In the genomic region with DNA sequence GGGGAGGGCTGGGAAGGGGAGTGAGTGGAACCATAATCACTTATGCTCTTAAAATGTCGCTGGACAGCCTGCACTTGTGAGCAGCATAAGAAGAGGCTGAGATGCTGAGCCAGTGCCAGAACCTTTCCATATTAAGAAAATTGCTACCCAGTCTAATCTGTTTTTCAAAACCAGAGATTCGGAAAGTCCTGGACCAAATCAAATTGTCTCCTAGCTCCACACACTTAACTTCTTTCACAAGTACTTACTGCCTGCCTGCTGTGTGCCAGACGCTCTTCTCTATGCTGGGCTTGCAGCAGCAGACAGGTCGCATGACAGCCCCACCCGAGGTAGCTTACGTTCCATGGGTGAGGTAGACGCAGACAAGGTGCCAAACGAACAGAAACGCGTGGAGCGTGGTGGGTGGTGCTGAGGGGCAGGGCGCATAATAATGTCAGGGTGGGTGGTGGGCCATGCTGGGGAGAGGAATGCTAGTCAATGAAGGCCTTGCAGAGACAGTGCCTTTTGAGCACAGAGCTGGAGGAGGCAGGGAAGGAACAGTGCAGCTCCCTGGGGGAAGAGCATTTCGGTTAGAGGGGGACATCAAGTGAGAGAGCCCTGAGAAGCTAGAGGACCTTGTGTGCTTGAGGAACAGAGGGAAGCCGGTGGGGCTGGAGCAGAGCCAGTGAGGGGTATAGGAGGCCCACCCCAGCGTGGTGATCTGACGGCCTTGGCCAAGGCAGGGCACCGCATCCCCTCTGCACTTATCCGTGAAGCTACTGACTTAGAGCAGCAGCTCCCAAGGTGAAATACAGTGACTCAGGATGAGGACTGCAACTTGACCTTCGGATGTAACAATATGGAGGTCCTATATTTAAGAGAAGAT, we compare ENCODE assay signal across 1 cellular context.
TF ChIP-seq lines count a peak whose summit lies in the region.

No MANE protein-coding gene starts in this region.

TF ChIP-seq in WTC11, 78 proteins besides CTCF, POLR2A, EP300 and RAD21 (continued from another document):
- TF ChIP-seq, protein P1, sequence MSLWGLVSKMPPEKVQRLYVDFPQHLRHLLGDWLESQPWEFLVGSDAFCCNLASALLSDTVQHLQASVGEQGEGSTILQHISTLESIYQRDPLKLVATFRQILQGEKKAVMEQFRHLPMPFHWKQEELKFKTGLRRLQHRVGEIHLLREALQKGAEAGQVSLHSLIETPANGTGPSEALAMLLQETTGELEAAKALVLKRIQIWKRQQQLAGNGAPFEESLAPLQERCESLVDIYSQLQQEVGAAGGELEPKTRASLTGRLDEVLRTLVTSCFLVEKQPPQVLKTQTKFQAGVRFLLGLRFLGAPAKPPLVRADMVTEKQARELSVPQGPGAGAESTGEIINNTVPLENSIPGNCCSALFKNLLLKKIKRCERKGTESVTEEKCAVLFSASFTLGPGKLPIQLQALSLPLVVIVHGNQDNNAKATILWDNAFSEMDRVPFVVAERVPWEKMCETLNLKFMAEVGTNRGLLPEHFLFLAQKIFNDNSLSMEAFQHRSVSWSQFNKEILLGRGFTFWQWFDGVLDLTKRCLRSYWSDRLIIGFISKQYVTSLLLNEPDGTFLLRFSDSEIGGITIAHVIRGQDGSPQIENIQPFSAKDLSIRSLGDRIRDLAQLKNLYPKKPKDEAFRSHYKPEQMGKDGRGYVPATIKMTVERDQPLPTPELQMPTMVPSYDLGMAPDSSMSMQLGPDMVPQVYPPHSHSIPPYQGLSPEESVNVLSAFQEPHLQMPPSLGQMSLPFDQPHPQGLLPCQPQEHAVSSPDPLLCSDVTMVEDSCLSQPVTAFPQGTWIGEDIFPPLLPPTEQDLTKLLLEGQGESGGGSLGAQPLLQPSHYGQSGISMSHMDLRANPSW (CRISPR knock-in tag; conservative IDR thresholded peaks at IDR 0.05; ENCODE audit: low read depth), result no peak
- TF ChIP-seq, protein P2, sequence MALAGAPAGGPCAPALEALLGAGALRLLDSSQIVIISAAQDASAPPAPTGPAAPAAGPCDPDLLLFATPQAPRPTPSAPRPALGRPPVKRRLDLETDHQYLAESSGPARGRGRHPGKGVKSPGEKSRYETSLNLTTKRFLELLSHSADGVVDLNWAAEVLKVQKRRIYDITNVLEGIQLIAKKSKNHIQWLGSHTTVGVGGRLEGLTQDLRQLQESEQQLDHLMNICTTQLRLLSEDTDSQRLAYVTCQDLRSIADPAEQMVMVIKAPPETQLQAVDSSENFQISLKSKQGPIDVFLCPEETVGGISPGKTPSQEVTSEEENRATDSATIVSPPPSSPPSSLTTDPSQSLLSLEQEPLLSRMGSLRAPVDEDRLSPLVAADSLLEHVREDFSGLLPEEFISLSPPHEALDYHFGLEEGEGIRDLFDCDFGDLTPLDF (CRISPR knock-in tag; IDR thresholded peaks at IDR 0.05), result no peak
- TF ChIP-seq, protein P3, sequence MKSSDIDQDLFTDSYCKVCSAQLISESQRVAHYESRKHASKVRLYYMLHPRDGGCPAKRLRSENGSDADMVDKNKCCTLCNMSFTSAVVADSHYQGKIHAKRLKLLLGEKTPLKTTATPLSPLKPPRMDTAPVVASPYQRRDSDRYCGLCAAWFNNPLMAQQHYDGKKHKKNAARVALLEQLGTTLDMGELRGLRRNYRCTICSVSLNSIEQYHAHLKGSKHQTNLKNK (CRISPR knock-in tag; IDR thresholded peaks at IDR 0.05), result no peak
- TF ChIP-seq SMAD3 (CRISPR knock-in tag; IDR thresholded peaks at IDR 0.05; ENCODE audit: borderline replicate concordance) (no peak), ZNF219 (CRISPR knock-in tag; IDR thresholded peaks at IDR 0.05; ENCODE audit: borderline replicate concordance) (no peak), MXD4 (CRISPR knock-in tag; IDR thresholded peaks at IDR 0.05; ENCODE audit: borderline replicate concordance) (no peak), PRRX2 (CRISPR knock-in tag; IDR thresholded peaks at IDR 0.05) (no peak), ZBTB21 (CRISPR knock-in tag; IDR thresholded peaks at IDR 0.05; ENCODE audit: borderline replicate concordance) (no peak), GABPB1 (CRISPR knock-in tag; IDR thresholded peaks at IDR 0.05) (no peak), ZNF232 (CRISPR knock-in tag; IDR thresholded peaks at IDR 0.05) (no peak)
- TF ChIP-seq, protein P4, sequence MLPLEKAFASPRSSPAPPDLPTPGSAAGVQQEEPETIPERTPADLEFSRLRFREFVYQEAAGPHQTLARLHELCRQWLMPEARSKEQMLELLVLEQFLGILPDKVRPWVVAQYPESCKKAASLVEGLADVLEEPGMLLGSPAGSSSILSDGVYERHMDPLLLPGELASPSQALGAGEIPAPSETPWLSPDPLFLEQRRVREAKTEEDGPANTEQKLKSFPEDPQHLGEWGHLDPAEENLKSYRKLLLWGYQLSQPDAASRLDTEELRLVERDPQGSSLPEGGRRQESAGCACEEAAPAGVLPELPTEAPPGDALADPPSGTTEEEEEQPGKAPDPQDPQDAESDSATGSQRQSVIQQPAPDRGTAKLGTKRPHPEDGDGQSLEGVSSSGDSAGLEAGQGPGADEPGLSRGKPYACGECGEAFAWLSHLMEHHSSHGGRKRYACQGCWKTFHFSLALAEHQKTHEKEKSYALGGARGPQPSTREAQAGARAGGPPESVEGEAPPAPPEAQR (CRISPR knock-in tag; IDR thresholded peaks at IDR 0.05), result no peak
- TF ChIP-seq, protein P5, sequence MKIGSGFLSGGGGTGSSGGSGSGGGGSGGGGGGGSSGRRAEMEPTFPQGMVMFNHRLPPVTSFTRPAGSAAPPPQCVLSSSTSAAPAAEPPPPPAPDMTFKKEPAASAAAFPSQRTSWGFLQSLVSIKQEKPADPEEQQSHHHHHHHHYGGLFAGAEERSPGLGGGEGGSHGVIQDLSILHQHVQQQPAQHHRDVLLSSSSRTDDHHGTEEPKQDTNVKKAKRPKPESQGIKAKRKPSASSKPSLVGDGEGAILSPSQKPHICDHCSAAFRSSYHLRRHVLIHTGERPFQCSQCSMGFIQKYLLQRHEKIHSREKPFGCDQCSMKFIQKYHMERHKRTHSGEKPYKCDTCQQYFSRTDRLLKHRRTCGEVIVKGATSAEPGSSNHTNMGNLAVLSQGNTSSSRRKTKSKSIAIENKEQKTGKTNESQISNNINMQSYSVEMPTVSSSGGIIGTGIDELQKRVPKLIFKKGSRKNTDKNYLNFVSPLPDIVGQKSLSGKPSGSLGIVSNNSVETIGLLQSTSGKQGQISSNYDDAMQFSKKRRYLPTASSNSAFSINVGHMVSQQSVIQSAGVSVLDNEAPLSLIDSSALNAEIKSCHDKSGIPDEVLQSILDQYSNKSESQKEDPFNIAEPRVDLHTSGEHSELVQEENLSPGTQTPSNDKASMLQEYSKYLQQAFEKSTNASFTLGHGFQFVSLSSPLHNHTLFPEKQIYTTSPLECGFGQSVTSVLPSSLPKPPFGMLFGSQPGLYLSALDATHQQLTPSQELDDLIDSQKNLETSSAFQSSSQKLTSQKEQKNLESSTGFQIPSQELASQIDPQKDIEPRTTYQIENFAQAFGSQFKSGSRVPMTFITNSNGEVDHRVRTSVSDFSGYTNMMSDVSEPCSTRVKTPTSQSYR (CRISPR knock-in tag; IDR thresholded peaks at IDR 0.05), result no peak
- TF ChIP-seq, protein P6, sequence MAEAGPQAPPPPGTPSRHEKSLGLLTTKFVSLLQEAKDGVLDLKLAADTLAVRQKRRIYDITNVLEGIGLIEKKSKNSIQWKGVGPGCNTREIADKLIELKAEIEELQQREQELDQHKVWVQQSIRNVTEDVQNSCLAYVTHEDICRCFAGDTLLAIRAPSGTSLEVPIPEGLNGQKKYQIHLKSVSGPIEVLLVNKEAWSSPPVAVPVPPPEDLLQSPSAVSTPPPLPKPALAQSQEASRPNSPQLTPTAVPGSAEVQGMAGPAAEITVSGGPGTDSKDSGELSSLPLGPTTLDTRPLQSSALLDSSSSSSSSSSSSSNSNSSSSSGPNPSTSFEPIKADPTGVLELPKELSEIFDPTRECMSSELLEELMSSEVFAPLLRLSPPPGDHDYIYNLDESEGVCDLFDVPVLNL (CRISPR knock-in tag; IDR thresholded peaks at IDR 0.05; ENCODE audit: borderline replicate concordance, low read depth), result no peak
TF ChIP-seq in WTC11: peak in this region for 0.
